Comparison of ENCODE assay signal across 23 cellular contexts in genomic region chr2:197276156-197276555, GRCh38.
"Had no signal": no experiment of that assay in that cellular context is flagged by ENCODE, and none has a peak within 500 bp of the region (broad histone marks: within the 10 kb centered on the region; RNA-seq: fewer than 3 reads in every experiment).

No MANE protein-coding gene starts in this region.

- H3K4me3 Mint-ChIP-seq: endodermal cell, nephron progenitor cell had no signal

- H3K36me3 ChIP-seq: colonic mucosa, heart left ventricle, left lung, lower lobe of right lung, tibial nerve, upper lobe of right lung, vagina had no signal

- H3K4me1 ChIP-seq: colonic mucosa, testis had no signal

- FAIRE-seq: endothelial cell of umbilical vein had no signal

- H3K4me3 ChIP-seq: colonic mucosa, heart left ventricle, left lung, lower lobe of right lung, smooth muscle cell, testis, tibial nerve, upper lobe of right lung, vagina had no signal

- H3K9me3 ChIP-seq: colonic mucosa, heart left ventricle, left lung, lower lobe of right lung, testis, tibial nerve, upper lobe of right lung, vagina had no signal

- H3K4me2 ChIP-seq: smooth muscle cell had no signal

- H3K27me3 ChIP-seq: colonic mucosa, heart left ventricle, left lung, testis, tibial nerve, upper lobe of right lung, vagina had no signal

- H3K27ac ChIP-seq: colonic mucosa, heart left ventricle, left lung, lower lobe of right lung, testis, tibial nerve, upper lobe of right lung, vagina had no signal

- DNase-seq: cerebellar nuclear complex; colonic mucosa; dermis blood vessel endothelial cell; endodermal cell; erythroblast; foreskin melanocyte; heart left ventricle; hypothalamus; islet precursor cell; left lung; lower lobe of right lung; mesenchymal stem cell; midbrain; nephron progenitor cell; posterior cingulate gyrus; stimulated activated CD4-positive, alpha-beta T cell treated with anti-CD3 and anti-CD28 coated beads, Interleukin-2, amount 100 ng/mL, for 48 hours; stimulated activated naive CD8-positive, alpha-beta T cell treated with anti-CD3 and anti-CD28 coated beads, Interleukin-15, Interleukin-2, amounts not matched to agents 100 U/mL and 50 U/mL, for 24 hours; testis; upper lobe of right lung had no signal

- ATAC-seq: heart left ventricle; left lung; lower lobe of right lung; stimulated activated naive CD8-positive, alpha-beta T cell treated with anti-CD3 and anti-CD28 coated beads, Interleukin-15, Interleukin-2, amounts not matched to agents 100 U/mL and 50 U/mL, for 24 hours; upper lobe of right lung had no signal

- H3K27ac Mint-ChIP-seq: endodermal cell, nephron progenitor cell had no signal

- H3K9me3 Mint-ChIP-seq: endodermal cell, nephron progenitor cell had no signal
